8 cellular contexts compared by ENCODE assay signal in genomic region chr11:10751581-10751940, GRCh38. TPM values are rescaled to one million over a fixed set of nuclear protein-coding genes. Genes with fewer than 3 reads are reported as not detected.
DNase-seq lines count a peak whose midpoint lies in the region; ATAC-seq, FAIRE-seq and TF ChIP-seq lines count a peak whose summit lies in the region.

No MANE protein-coding gene starts in this region.

- CTCF ChIA-PET in HepG2 (lab: Yijun Ruan, JAX; ENCODE audit: low intra/inter-chr PET ratio, low total read pairs): no interaction called here

- intact Hi-C loops in breast epithelium (cut with DNase I; ENCODE audit: low total_unique reads) (no loop called here), HepG2 (cut with micrococcal nuclease; ENCODE audit: unreplicated experiment) (loop anchor here (2.0 kb wide), 1 partner anchor 19 kb away; no protein-coding TSS in a partner anchor), transverse colon (cut with DNase I; ENCODE audit: low total_unique reads) (no loop called here), posterior cingulate gyrus (cut with DNase I) (loop anchor here (2.0 kb wide), 1 partner anchor 105 kb away; no protein-coding TSS in a partner anchor)

- H3K27me3 Mint-ChIP-seq in T-helper 1 cell treated with Interleukin-12 subunit alpha and Interleukin-12 subunit beta and Interleukin-4 antibody, amounts not matched to agents 30 μg/mL and 1 μg/mL, for 36 hours (ENCODE audit: low read depth): no peaks in the 10 kb centered on the region

- WGBS in HUES64: 1% methylated on average over 14 of the region's 14 CpGs
- WGBS in HepG2 (ENCODE audit: low lambda C conversion rate): 0% methylated on average over 14 of the region's 14 CpGs
- 0% methylated on average over 6 to 14 of the region's 14 CpGs for WGBS in transverse colon (ENCODE audit: low coverage in 1 of 2), 2 donors

- peak overlapping the region; percentile 99; the same call in 1 of the 2 replicates for H3K27ac ChIP-seq in HUES64 (ENCODE audit: low read depth, low read length)
- H3K27ac ChIP-seq in breast epithelium: peak overlapping the region; percentile 92 to 93
- H3K27ac ChIP-seq in HepG2 (ENCODE audit: extremely low read length, insufficient read depth, low read length): peak overlapping the region; percentile 86
- peak overlapping the region; percentile 94 to 96 (median 96) for H3K27ac ChIP-seq in transverse colon

- peak; percentile 28 for ATAC-seq in HepG2

- H3K36me3 ChIP-seq in HUES64 (ENCODE audit: insufficient read depth, low read length) (peaks cover 40% of the 10 kb centered on the region), breast epithelium (no peaks in the 10 kb centered on the region), HepG2 (replicated peaks in 1 of 2; ENCODE audit: control insufficient read depth in 1 of 2, insufficient read depth in 2 of 2, low read length in 2 of 2) (peaks cover 1 to 17% of the 10 kb centered on the region in 2 experiments; a peak in 3 of 5 replicates), transverse colon (peaks cover 0 to 31% (median 8%) of the 10 kb centered on the region in 4 donors)

- H3K4me1 Mint-ChIP-seq in T-helper 1 cell treated with Interleukin-12 subunit alpha and Interleukin-12 subunit beta and Interleukin-4 antibody, amounts not matched to agents 30 μg/mL and 1 μg/mL, for 36 hours (ENCODE audit: low read depth): peaks cover 20% of the 10 kb centered on the region

- TF ChIP-seq RAD21 in HepG2 (CRISPR knock-in tag; IDR thresholded peaks at IDR 0.05): no peak

- H3K9ac ChIP-seq in HUES64 (ENCODE audit: low read depth, low read length) (peak overlapping the region; percentile 60), HepG2 (ENCODE audit: insufficient read depth, low read depth, low read length) (peak overlapping the region; percentile 78)

- peak overlapping the region; percentile 49 for H2AFZ ChIP-seq in HepG2 (ENCODE audit: low read length)

- peak overlapping the region; percentile 88 for H3K27ac Mint-ChIP-seq in T-helper 1 cell treated with Interleukin-12 subunit alpha and Interleukin-12 subunit beta and Interleukin-4 antibody, amounts not matched to agents 30 μg/mL and 1 μg/mL, for 36 hours

- in situ Hi-C loops in HepG2 (cut with HindIII; ENCODE audit: extremely low pct_ligation_motif_present, low pct_unique_long_range_greater_than_20kb) (no loop called here), transverse colon (cut with MboI; ENCODE audit: low pct_ligation_motif_present in 1 of 4, low pct_unique_long_range_greater_than_20kb in 1 of 4, low sequenced_read_pairs in 3 of 4) (no loop called here)

- POLR2A ChIA-PET in HepG2 (lab: Yijun Ruan, JAX): interaction anchor here (0.5 to 1.6 kb wide), 18 partner anchors 9 to 1388 kb away, joined by 3 to 34 read pairs (median 4); partner anchors contain the start of genes EIF4G2, RNF141 and ZBED5

- H4K20me1 ChIP-seq in HepG2 (ENCODE audit: insufficient read depth, low read length): no peaks in the 10 kb centered on the region; the same call in 1 of the 2 replicates

- H3K4me3 Mint-ChIP-seq in T-helper 1 cell treated with Interleukin-12 subunit alpha and Interleukin-12 subunit beta and Interleukin-4 antibody, amounts not matched to agents 30 μg/mL and 1 μg/mL, for 36 hours: peak overlapping the region; percentile 85

- H3K4me2 ChIP-seq in HepG2 (ENCODE audit: low read depth, low read length): peak overlapping the region; percentile 76

- no peaks in the 10 kb centered on the region for H3K9me3 Mint-ChIP-seq in T-helper 1 cell treated with Interleukin-12 subunit alpha and Interleukin-12 subunit beta and Interleukin-4 antibody, amounts not matched to agents 30 μg/mL and 1 μg/mL, for 36 hours

- DNase-seq in T-helper 1 cell (no peak), breast epithelium (ENCODE audit: low spot score in 2 of 2) (no peak), HepG2 (ENCODE audit: low spot score) (no peak), transverse colon (no peak), posterior cingulate gyrus (no peak), SW 1271 (lab: John Stamatoyannopoulos, UW) (no peak)

- H3K79me2 ChIP-seq in HepG2 (ENCODE audit: insufficient read depth, low read length): peaks cover 13% of the 10 kb centered on the region

- peaks cover 15% of the 10 kb centered on the region for H3K36me3 Mint-ChIP-seq in T-helper 1 cell treated with Interleukin-12 subunit alpha and Interleukin-12 subunit beta and Interleukin-4 antibody, amounts not matched to agents 30 μg/mL and 1 μg/mL, for 36 hours (ENCODE audit: low read depth)

- BruUV-seq in HepG2 (replicated peaks; lab: Mats Ljungman, UMichigan): no TSS peak

- H3K4me3 ChIP-seq in HUES64 (ENCODE audit: low read length) (peak overlapping the region; percentile 88), breast epithelium (peak overlapping the region; percentile 82 to 95 (median 89)), HepG2 (replicated peaks in 1 of 3; ENCODE audit: insufficient read depth in 1 of 3, low read depth in 2 of 3, low read length in 3 of 3) (peak overlapping the region; percentile 75 to 91 (median 87)), transverse colon (peak overlapping the region; percentile 68 to 79 (median 73))

- H3K27me3 ChIP-seq in HUES64 (ENCODE audit: insufficient read depth, low read length) (no peaks in the 10 kb centered on the region), breast epithelium (no peaks in the 10 kb centered on the region), HepG2 (ENCODE audit: control insufficient read depth in 1 of 2, insufficient read depth in 2 of 2, low read length in 2 of 2) (no peaks in the 10 kb centered on the region; a peak in 1 of 5 replicates), transverse colon (no peaks in the 10 kb centered on the region)

- peaks cover 7% of the 10 kb centered on the region; the same call in 1 of the 2 replicates for H3K4me1 ChIP-seq in HUES64 (ENCODE audit: insufficient read depth, low read length)
- H3K4me1 ChIP-seq in breast epithelium: no peaks in the 10 kb centered on the region
- peaks cover 10% of the 10 kb centered on the region for H3K4me1 ChIP-seq in HepG2 (ENCODE audit: insufficient read depth, low read length)
- H3K4me1 ChIP-seq in transverse colon: peaks cover 5 to 24% (median 15%) of the 10 kb centered on the region in 4 donors

- no peak for TF ChIP-seq EP300 in HepG2 (IDR thresholded peaks at IDR 0.05; ENCODE audit: low read depth in 2 of 2, low read length in 2 of 2)
- TF ChIP-seq EP300 in HepG2 (CRISPR knock-in tag; IDR thresholded peaks at IDR 0.05; ENCODE audit: borderline replicate concordance): no peak
- no peak for TF ChIP-seq EP300 in transverse colon (IDR thresholded peaks at IDR 0.05; ENCODE audit: low read depth)

- TF ChIP-seq POLR2A in breast epithelium (IDR thresholded peaks at IDR 0.05) (no peak), HepG2 (IDR thresholded peaks at IDR 0.05; ENCODE audit: insufficient read depth in 1 of 2, low read depth in 2 of 2, low read length in 2 of 2) (no peak), transverse colon (IDR thresholded peaks at IDR 0.05) (no peak)

- no peak for TF ChIP-seq CTCF in breast epithelium (IDR thresholded peaks at IDR 0.05)
- no peak for TF ChIP-seq CTCF in HepG2 (CRISPR knock-in tag; IDR thresholded peaks at IDR 0.05)
- no peak for TF ChIP-seq CTCF in transverse colon (IDR thresholded peaks at IDR 0.05)

- no peak for FAIRE-seq in HepG2 (lab: Jason Lieb, UNC)

- H3K9me3 ChIP-seq in HUES64 (ENCODE audit: insufficient read depth, low read depth, low read length) (no peaks in the 10 kb centered on the region), breast epithelium (no peaks in the 10 kb centered on the region), HepG2 (ENCODE audit: low read length) (no peaks in the 10 kb centered on the region), transverse colon (no peaks in the 10 kb centered on the region)

RNA-seq across cellular contexts. Expression of gene CTR9, which starts 0.5 kb away (rescaled TPM):
- polyA plus RNA-seq in HUES64 (2013, experiment 1 of 2): 35.5 TPM
- 33.5 TPM for polyA plus RNA-seq in HUES64 (2013, experiment 2 of 2)
- 10 to 100 TPM; 24.6 to 35.0 (median 28.5) TPM for total RNA-seq in breast epithelium
- total RNA-seq in HepG2 (2016; rRNA removed; fragmentation: Illumina TruSeq; extraction: Trizol): 22.1 and 35.9 TPM in 2 replicates
- total RNA-seq in HepG2 (2016; cell fraction: cytosol; rRNA removed; fragmentation: Illumina TruSeq; extraction: Trizol; ENCODE audit: low read depth): 2.4 and 2.7 TPM in 2 replicates
- total RNA-seq in HepG2 (2016; cell fraction: insoluble cytoplasmic fraction; rRNA removed; fragmentation: Illumina TruSeq; extraction: Trizol): 20.3 and 33.1 TPM in 2 replicates
- total RNA-seq in HepG2 (2016; cell fraction: membrane; rRNA removed; fragmentation: Illumina TruSeq; extraction: Trizol): 7.5 and 8.7 TPM in 2 replicates
- 14.9 and 16.5 TPM in 2 replicates for total RNA-seq in HepG2 (2016; cell fraction: nucleus; rRNA removed; fragmentation: Illumina TruSeq; extraction: Trizol)
- 6.1 and 6.6 TPM in 2 replicates for polyA plus RNA-seq in HepG2 (2011; rRNA removed)
- 3.1 and 4.9 TPM in 2 replicates for polyA plus RNA-seq in HepG2 (2011; cell fraction: cytosol; rRNA removed)
- 2.9 and 4.3 TPM in 2 replicates for polyA plus RNA-seq in HepG2 (2011; cell fraction: nucleus; rRNA removed)
- 9.8 and 14.0 TPM in 2 replicates for polyA plus RNA-seq in HepG2 (2012)
- 0.71 and 0.75 TPM in 2 replicates for polyA plus RNA-seq in HepG2 (2016; cell fraction: cytosol; fragmentation: Illumina TruSeq; extraction: Trizol; ENCODE audit: low read depth)
- 31.0 and 31.2 TPM in 2 replicates for polyA plus RNA-seq in HepG2 (2016; cell fraction: insoluble cytoplasmic fraction; fragmentation: Illumina TruSeq; extraction: Trizol; ENCODE audit: low read depth)
- 1.8 and 2.6 TPM in 2 replicates for polyA plus RNA-seq in HepG2 (2016; cell fraction: membrane; fragmentation: Illumina TruSeq; extraction: Trizol; ENCODE audit: low read depth)
- polyA plus RNA-seq in HepG2 (2016; cell fraction: nucleus; fragmentation: Illumina TruSeq; extraction: Trizol; ENCODE audit: insufficient read depth, low read depth): 15.6 and 16.5 TPM in 2 replicates
- 3.0 and 9.8 TPM in 2 replicates for polyA minus RNA-seq in HepG2 (2011; rRNA and poly(A)+ RNA removed; ENCODE audit: low replicate concordance)
- 8.4 and 12.7 TPM in 2 replicates for polyA minus RNA-seq in HepG2 (2011; cell fraction: cytosol; rRNA and poly(A)+ RNA removed)
- 14.3 and 19.4 TPM in 2 replicates for polyA minus RNA-seq in HepG2 (2011; cell fraction: nucleus; rRNA and poly(A)+ RNA removed)
- 10 to 100 TPM; 21.3 to 41.2 (median 25.5) TPM for total RNA-seq in transverse colon

RNA-seq across cellular contexts. Expression of gene EIF4G2, which starts 57.2 kb away (rescaled TPM):
- 772 TPM for polyA plus RNA-seq in HUES64 (2013, experiment 1 of 2)
- polyA plus RNA-seq in HUES64 (2013, experiment 2 of 2): 725 TPM
- total RNA-seq in breast epithelium (100 to 1,000 TPM; 385 to 456 (median 416) TPM), HepG2 (2016; rRNA removed; fragmentation: Illumina TruSeq; extraction: Trizol) (546 and 803 TPM in 2 replicates), transverse colon (100 to 1,000 TPM; 357 to 482 (median 444) TPM)
- 73.8 and 95.4 TPM in 2 replicates for total RNA-seq in HepG2 (2016; cell fraction: cytosol; rRNA removed; fragmentation: Illumina TruSeq; extraction: Trizol; ENCODE audit: low read depth)
- 522 and 797 TPM in 2 replicates for total RNA-seq in HepG2 (2016; cell fraction: insoluble cytoplasmic fraction; rRNA removed; fragmentation: Illumina TruSeq; extraction: Trizol)
- 313 and 368 TPM in 2 replicates for total RNA-seq in HepG2 (2016; cell fraction: membrane; rRNA removed; fragmentation: Illumina TruSeq; extraction: Trizol)
- total RNA-seq in HepG2 (2016; cell fraction: nucleus; rRNA removed; fragmentation: Illumina TruSeq; extraction: Trizol): 384 and 431 TPM in 2 replicates
- 290 and 362 TPM in 2 replicates for polyA plus RNA-seq in HepG2 (2011; rRNA removed)
- 158 and 238 TPM in 2 replicates for polyA plus RNA-seq in HepG2 (2011; cell fraction: cytosol; rRNA removed)
- 257 and 286 TPM in 2 replicates for polyA plus RNA-seq in HepG2 (2011; cell fraction: nucleus; rRNA removed)
- polyA plus RNA-seq in HepG2 (2012): 312 and 316 TPM in 2 replicates
- polyA plus RNA-seq in HepG2 (2016; cell fraction: cytosol; fragmentation: Illumina TruSeq; extraction: Trizol; ENCODE audit: low read depth): 33.7 and 42.4 TPM in 2 replicates
- 793 and 841 TPM in 2 replicates for polyA plus RNA-seq in HepG2 (2016; cell fraction: insoluble cytoplasmic fraction; fragmentation: Illumina TruSeq; extraction: Trizol; ENCODE audit: low read depth)
- 156 and 196 TPM in 2 replicates for polyA plus RNA-seq in HepG2 (2016; cell fraction: membrane; fragmentation: Illumina TruSeq; extraction: Trizol; ENCODE audit: low read depth)
- polyA plus RNA-seq in HepG2 (2016; cell fraction: nucleus; fragmentation: Illumina TruSeq; extraction: Trizol; ENCODE audit: insufficient read depth, low read depth): 494 and 516 TPM in 2 replicates
- polyA minus RNA-seq in HepG2 (2011; rRNA and poly(A)+ RNA removed; ENCODE audit: low replicate concordance): 292 and 575 TPM in 2 replicates
- polyA minus RNA-seq in HepG2 (2011; cell fraction: cytosol; rRNA and poly(A)+ RNA removed): 452 and 495 TPM in 2 replicates
- 406 and 495 TPM in 2 replicates for polyA minus RNA-seq in HepG2 (2011; cell fraction: nucleus; rRNA and poly(A)+ RNA removed)

RNA-seq across cellular contexts. Expression of gene IRAG1, which starts 58.0 kb away (rescaled TPM):
- polyA plus RNA-seq in HUES64 (2013, experiment 1 of 2): 2.5 TPM
- polyA plus RNA-seq in HUES64 (2013, experiment 2 of 2): 3.7 TPM
- 10 to 100 TPM; 10.1 to 16.1 (median 13.2) TPM for total RNA-seq in breast epithelium
- 0.13 TPM in 2 replicates for total RNA-seq in HepG2 (2016; rRNA removed; fragmentation: Illumina TruSeq; extraction: Trizol)
- 0.18 TPM in 1 of 2 replicates, not detected in the other for total RNA-seq in HepG2 (2016; cell fraction: cytosol; rRNA removed; fragmentation: Illumina TruSeq; extraction: Trizol; ENCODE audit: low read depth)
- total RNA-seq in HepG2 (2016; cell fraction: insoluble cytoplasmic fraction; rRNA removed; fragmentation: Illumina TruSeq; extraction: Trizol): 0.13 and 0.16 TPM in 2 replicates
- total RNA-seq in HepG2 (2016; cell fraction: membrane; rRNA removed; fragmentation: Illumina TruSeq; extraction: Trizol): 0.07 and 0.31 TPM in 2 replicates
- 0.09 TPM in 1 of 2 replicates, not detected in the other for total RNA-seq in HepG2 (2016; cell fraction: nucleus; rRNA removed; fragmentation: Illumina TruSeq; extraction: Trizol)
- polyA plus RNA-seq in HepG2 (2011; rRNA removed): 0.20 and 0.29 TPM in 2 replicates
- polyA plus RNA-seq in HepG2 (2011; cell fraction: cytosol; rRNA removed): 0.13 and 0.19 TPM in 2 replicates
- 0.19 and 0.29 TPM in 2 replicates for polyA plus RNA-seq in HepG2 (2011; cell fraction: nucleus; rRNA removed)
- 0.05 and 0.15 TPM in 2 replicates for polyA plus RNA-seq in HepG2 (2012)
- polyA plus RNA-seq in HepG2 (2016; cell fraction: cytosol; fragmentation: Illumina TruSeq; extraction: Trizol; ENCODE audit: low read depth): 0.01 TPM in 1 of 2 replicates, not detected in the other
- 0.10 and 0.15 TPM in 2 replicates for polyA plus RNA-seq in HepG2 (2016; cell fraction: insoluble cytoplasmic fraction; fragmentation: Illumina TruSeq; extraction: Trizol; ENCODE audit: low read depth)
- 0.05 TPM in 1 of 2 replicates, not detected in the other for polyA plus RNA-seq in HepG2 (2016; cell fraction: membrane; fragmentation: Illumina TruSeq; extraction: Trizol; ENCODE audit: low read depth)
- 0.17 and 0.19 TPM in 2 replicates for polyA plus RNA-seq in HepG2 (2016; cell fraction: nucleus; fragmentation: Illumina TruSeq; extraction: Trizol; ENCODE audit: insufficient read depth, low read depth)
- polyA minus RNA-seq in HepG2 (2011; rRNA and poly(A)+ RNA removed; ENCODE audit: low replicate concordance): 0.36 TPM in 1 of 2 replicates, not detected in the other
- polyA minus RNA-seq in HepG2 (2011; cell fraction: cytosol; rRNA and poly(A)+ RNA removed): 0.09 and 0.20 TPM in 2 replicates
- 0.25 and 0.26 TPM in 2 replicates for polyA minus RNA-seq in HepG2 (2011; cell fraction: nucleus; rRNA and poly(A)+ RNA removed)
- 10 to 100 TPM; 19.4 to 48.8 (median 24.9) TPM for total RNA-seq in transverse colon

Comparison
In these comparisons a context has a peak if more than half of its experiments do, and no peak if none do; other contexts are left out.
1. RNA of gene IRAG1, which starts 58.0 kb away (total RNA-seq): 19.4 to 48.8 TPM in transverse colon and 10.1 to 16.1 TPM in breast epithelium; 0.07 to 0.31 TPM in HepG2; every median in the first group is over 4 times any median in the second.
2. intact Hi-C loops: an anchor here in HepG2 (2.0 kb wide) and posterior cingulate gyrus (2.0 kb wide); none called in breast epithelium and transverse colon.
3. Peak in every context shown above with its lines, with median percentiles within 50 percentile points of each other: H3K27ac ChIP-seq and H3K4me3 ChIP-seq.